ENCODE assay signal across 8 cellular contexts in genomic region chr16:30762991-30763725, GRCh38. TPM values are rescaled to one million over a fixed set of nuclear protein-coding genes. Genes with fewer than 3 reads are reported as not detected.
A peak's percentile ranks its signal among the peaks of the same experiment; 100 is the strongest.
DNase-seq lines count a peak whose midpoint lies in the region; ATAC-seq and TF ChIP-seq lines count a peak whose summit lies in the region.

No MANE protein-coding gene starts in this region.

- peaks cover 20% of the 10 kb centered on the region for H3K4me1 ChIP-seq in adipocyte (ENCODE audit: control insufficient read depth, insufficient read depth, low read length)
- H3K4me1 ChIP-seq in left lung, result peaks cover 21 to 53% of the 10 kb centered on the region in 2 donors
- peaks cover 22% of the 10 kb centered on the region for H3K4me1 ChIP-seq in testis

- intact Hi-C loops in left lung (cut with DNase I) (no loop called here), testis (cut with DNase I; ENCODE audit: low total_unique reads) (no loop called here)

- CTCF ChIA-PET in activated CD8-positive, alpha-beta memory T cell treated with anti-CD3 and anti-CD28 coated beads, Interleukin-2, amount 10 ng/mL, durations not matched to agents 7 days and 5 days (lab: Charles Lee), result interaction anchor here (1.4 to 2.0 kb wide), 2 partner anchors 14 to 51 kb away, joined by 4 to 6 read pairs; partner anchors contain the start of gene PHKG2

- H3K36me3 ChIP-seq in adipocyte (ENCODE audit: control insufficient read depth, insufficient read depth, low read length, severe bottlenecking) (peaks cover 53% of the 10 kb centered on the region), left lung (peaks cover 0 to 65% of the 10 kb centered on the region in 2 donors), testis (ENCODE audit: low read depth, missing control alignments) (no peaks in the 10 kb centered on the region)

- peak overlapping the region; percentile 96 for H3K4me3 ChIP-seq in adipocyte (ENCODE audit: low read length)
- peak overlapping the region; percentile 91 to 96 for H3K4me3 ChIP-seq in left lung
- H3K4me3 ChIP-seq in testis, result peak overlapping the region; percentile 80 to 83

- peak overlapping the region; percentile 94 for H3K9ac ChIP-seq in adipocyte (ENCODE audit: low read length)

- 47 to 54% methylated on average over 15 of the region's 15 CpGs for WGBS in testis, 2 donors

- peaks cover 24% of the 10 kb centered on the region for H3K36me3 Mint-ChIP-seq in activated CD8-positive, alpha-beta memory T cell treated with anti-CD3 and anti-CD28 coated beads, Interleukin-2, amount 10 ng/mL, durations not matched to agents 7 days and 5 days

- H3K27me3 ChIP-seq in adipocyte (replicated peaks; ENCODE audit: control insufficient read depth, insufficient read depth, low read length) (no peaks in the 10 kb centered on the region), left lung (no peaks in the 10 kb centered on the region), testis (no peaks in the 10 kb centered on the region)

- H3K27me3 Mint-ChIP-seq in activated CD8-positive, alpha-beta memory T cell treated with anti-CD3 and anti-CD28 coated beads, Interleukin-2, amount 10 ng/mL, durations not matched to agents 7 days and 5 days, result no peaks in the 10 kb centered on the region

- peak overlapping the region; percentile 92 for H3K4me3 Mint-ChIP-seq in activated CD8-positive, alpha-beta memory T cell treated with anti-CD3 and anti-CD28 coated beads, Interleukin-2, amount 10 ng/mL, durations not matched to agents 7 days and 5 days

- H3K9me3 ChIP-seq in adipocyte (ENCODE audit: control insufficient read depth, low read length) (no peaks in the 10 kb centered on the region), left lung (no peaks in the 10 kb centered on the region), testis (no peaks in the 10 kb centered on the region)

- H3K4me1 Mint-ChIP-seq in activated CD8-positive, alpha-beta memory T cell treated with anti-CD3 and anti-CD28 coated beads, Interleukin-2, amount 10 ng/mL, durations not matched to agents 7 days and 5 days, result peaks cover 29% of the 10 kb centered on the region

- no peak for TF ChIP-seq POLR2A in testis (IDR thresholded peaks at IDR 0.05)

- TF ChIP-seq CTCF in left lung (IDR thresholded peaks at IDR 0.05) (no peak), testis (IDR thresholded peaks at IDR 0.05) (no peak)

- no peaks in the 10 kb centered on the region for H3K9me3 Mint-ChIP-seq in activated CD8-positive, alpha-beta memory T cell treated with anti-CD3 and anti-CD28 coated beads, Interleukin-2, amount 10 ng/mL, durations not matched to agents 7 days and 5 days (ENCODE audit: low read depth)

- no peak for ATAC-seq in activated CD8-positive, alpha-beta memory T cell treated with anti-CD3 and anti-CD28 coated beads, Interleukin-2, amount 10 ng/mL, durations not matched to agents 7 days and 5 days
- ATAC-seq in left lung (no peak), HG02798 (IDR thresholded peaks at IDR 0.05; ENCODE audit: poor library complexity, unreplicated experiment) (no peak)

- H3K27ac ChIP-seq in left lung, result peak overlapping the region in 1 of 2 donors; percentile 91
- H3K27ac ChIP-seq in testis, result peak overlapping the region; percentile 87 to 88

- no peak for DNase-seq in activated CD8-positive, alpha-beta memory T cell treated with anti-CD3 and anti-CD28 coated beads, Interleukin-2, amount 10 ng/mL, durations not matched to agents 7 days and 5 days
- no peak for DNase-seq in activated CD8-positive, alpha-beta memory T cell treated with anti-CD3 and anti-CD28 coated beads, Interleukin-2, amount 50 U/mL, for 4 hours
- no peak for DNase-seq in adipocyte (ENCODE audit: low read depth)
- DNase-seq in left lung, result peak in 1 of 2 donors; percentile 28
- no peak for DNase-seq in testis
- no peak for DNase-seq in DMS53 treated with DMSO at 0.1 percent for 48 hours (lab: John Stamatoyannopoulos, UW; ENCODE audit: unreplicated experiment)
- DNase-seq in NCI-H1694 treated with DMSO at 0.1 percent for 48 hours (lab: John Stamatoyannopoulos, UW), result no peak

- H3K27ac Mint-ChIP-seq in activated CD8-positive, alpha-beta memory T cell treated with anti-CD3 and anti-CD28 coated beads, Interleukin-2, amount 10 ng/mL, durations not matched to agents 7 days and 5 days, result peak overlapping the region; percentile 92

RNA-seq across cellular contexts. Expression of gene RNF40, which starts 1.0 kb away (rescaled TPM):
- 100 to 1,000 TPM; 103 to 106 TPM for total RNA-seq in activated CD8-positive, alpha-beta memory T cell treated with anti-CD3 and anti-CD28 coated beads, Interleukin-2, amount 10 ng/mL, durations not matched to agents 7 days and 5 days
- total RNA-seq in left lung (10 to 100 TPM; 93.4 to 98.7 TPM), testis (100 to 1,000 TPM; 143 to 162 TPM)
- 219 TPM for polyA plus RNA-seq in testis (ENCODE audit: insufficient read depth, low read depth, low replicate concordance)

RNA-seq across cellular contexts. Expression of gene CFAP119, which starts 1.3 kb away (rescaled TPM):
- 1 to 10 TPM; 4.1 to 4.6 TPM for total RNA-seq in activated CD8-positive, alpha-beta memory T cell treated with anti-CD3 and anti-CD28 coated beads, Interleukin-2, amount 10 ng/mL, durations not matched to agents 7 days and 5 days
- total RNA-seq in left lung (10 to 100 TPM in 1 of 2 donors, 1 to 10 TPM in 1; 6.6 to 10.9 TPM), testis (10 to 100 TPM; 31.5 to 54.2 TPM)
- 43.3 TPM for polyA plus RNA-seq in testis (ENCODE audit: insufficient read depth, low read depth, low replicate concordance)

RNA-seq across cellular contexts. Expression of gene PHKG2, which starts 14.9 kb away (rescaled TPM):
- 10 to 100 TPM; 45.8 to 46.5 TPM for total RNA-seq in activated CD8-positive, alpha-beta memory T cell treated with anti-CD3 and anti-CD28 coated beads, Interleukin-2, amount 10 ng/mL, durations not matched to agents 7 days and 5 days
- 10 to 100 TPM; 28.8 to 31.2 TPM for total RNA-seq in left lung
- total RNA-seq in testis, result 100 to 1,000 TPM in 1 of 2 donors, 10 to 100 TPM in 1; 78.4 to 129 TPM
- 312 TPM for polyA plus RNA-seq in testis (ENCODE audit: insufficient read depth, low read depth, low replicate concordance)

RNA-seq across cellular contexts. Expression of gene ZNF629, which starts 23.8 kb away (rescaled TPM):
- 1 to 10 TPM; 1.6 to 2.5 TPM for total RNA-seq in activated CD8-positive, alpha-beta memory T cell treated with anti-CD3 and anti-CD28 coated beads, Interleukin-2, amount 10 ng/mL, durations not matched to agents 7 days and 5 days
- total RNA-seq in left lung (10 to 100 TPM; 12.3 to 13.1 TPM), testis (10 to 100 TPM; 19.4 to 21.9 TPM)
- 11.2 TPM for polyA plus RNA-seq in testis (ENCODE audit: insufficient read depth, low read depth, low replicate concordance)
